In the genomic region with DNA sequence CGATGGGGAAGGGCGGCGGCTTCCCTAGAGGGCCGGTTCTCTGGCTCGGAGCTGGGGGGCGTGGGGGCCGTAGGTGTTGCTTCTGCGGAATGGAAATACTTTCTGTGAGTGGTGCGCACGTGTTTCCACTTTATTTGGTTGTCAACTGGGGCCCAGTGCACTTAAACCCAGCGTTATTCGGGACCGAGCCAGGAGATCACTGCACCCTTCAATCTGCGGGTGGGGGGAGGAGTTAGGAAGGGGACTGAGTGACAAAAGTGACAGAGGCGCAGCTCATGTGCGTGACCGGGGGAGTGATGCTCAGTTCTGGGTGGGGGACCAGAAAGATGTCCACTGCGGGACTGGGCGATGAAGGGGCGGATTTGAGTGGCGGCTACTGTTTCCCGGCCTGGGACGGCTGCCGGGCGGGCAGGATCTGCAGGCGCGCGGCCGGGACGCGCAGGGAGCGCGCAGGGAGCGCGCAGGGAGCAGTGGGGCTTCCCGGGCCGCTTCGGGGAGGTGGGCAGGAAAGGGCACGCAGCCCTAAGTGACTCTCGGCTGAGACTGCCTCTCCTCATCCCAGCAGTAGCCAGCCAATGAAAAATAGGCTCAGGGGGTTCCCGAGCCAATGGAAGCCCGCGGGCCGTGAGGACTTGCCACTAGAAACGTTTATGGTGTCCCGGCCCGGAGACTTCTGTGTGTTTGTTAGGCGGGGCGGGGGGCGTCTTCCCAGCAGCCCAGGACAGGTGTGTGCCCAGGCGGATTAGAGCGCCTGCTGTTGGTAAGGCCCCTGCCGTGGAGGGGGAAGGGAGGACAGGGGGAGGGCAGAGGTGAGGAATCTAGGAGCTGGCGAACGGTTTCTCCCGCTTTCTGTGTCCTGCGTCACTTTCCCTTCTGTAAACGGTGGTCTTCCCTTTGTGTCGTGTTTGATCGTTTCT, we compare ENCODE assay signal across 1 cellular context.
TF ChIP-seq lines count a peak whose summit lies in the region.

No MANE protein-coding gene starts in this region.

TF ChIP-seq in HEK293, 187 proteins besides CTCF, POLR2A, EP300 and RAD21 (continued from another document and continues in another):
- TF ChIP-seq, protein P1, sequence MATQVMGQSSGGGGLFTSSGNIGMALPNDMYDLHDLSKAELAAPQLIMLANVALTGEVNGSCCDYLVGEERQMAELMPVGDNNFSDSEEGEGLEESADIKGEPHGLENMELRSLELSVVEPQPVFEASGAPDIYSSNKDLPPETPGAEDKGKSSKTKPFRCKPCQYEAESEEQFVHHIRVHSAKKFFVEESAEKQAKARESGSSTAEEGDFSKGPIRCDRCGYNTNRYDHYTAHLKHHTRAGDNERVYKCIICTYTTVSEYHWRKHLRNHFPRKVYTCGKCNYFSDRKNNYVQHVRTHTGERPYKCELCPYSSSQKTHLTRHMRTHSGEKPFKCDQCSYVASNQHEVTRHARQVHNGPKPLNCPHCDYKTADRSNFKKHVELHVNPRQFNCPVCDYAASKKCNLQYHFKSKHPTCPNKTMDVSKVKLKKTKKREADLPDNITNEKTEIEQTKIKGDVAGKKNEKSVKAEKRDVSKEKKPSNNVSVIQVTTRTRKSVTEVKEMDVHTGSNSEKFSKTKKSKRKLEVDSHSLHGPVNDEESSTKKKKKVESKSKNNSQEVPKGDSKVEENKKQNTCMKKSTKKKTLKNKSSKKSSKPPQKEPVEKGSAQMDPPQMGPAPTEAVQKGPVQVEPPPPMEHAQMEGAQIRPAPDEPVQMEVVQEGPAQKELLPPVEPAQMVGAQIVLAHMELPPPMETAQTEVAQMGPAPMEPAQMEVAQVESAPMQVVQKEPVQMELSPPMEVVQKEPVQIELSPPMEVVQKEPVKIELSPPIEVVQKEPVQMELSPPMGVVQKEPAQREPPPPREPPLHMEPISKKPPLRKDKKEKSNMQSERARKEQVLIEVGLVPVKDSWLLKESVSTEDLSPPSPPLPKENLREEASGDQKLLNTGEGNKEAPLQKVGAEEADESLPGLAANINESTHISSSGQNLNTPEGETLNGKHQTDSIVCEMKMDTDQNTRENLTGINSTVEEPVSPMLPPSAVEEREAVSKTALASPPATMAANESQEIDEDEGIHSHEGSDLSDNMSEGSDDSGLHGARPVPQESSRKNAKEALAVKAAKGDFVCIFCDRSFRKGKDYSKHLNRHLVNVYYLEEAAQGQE (tag by site-specific recombination; IDR thresholded peaks at IDR 0.05), result no peak
- TF ChIP-seq ZNF571 (tag by site-specific recombination; IDR thresholded peaks at IDR 0.05) (no peak), ZNF701 (tag by site-specific recombination; IDR thresholded peaks at IDR 0.05) (no peak), ZNF114 (tag by site-specific recombination; IDR thresholded peaks at IDR 0.05) (no peak), ZNF626 (tag by site-specific recombination; IDR thresholded peaks at IDR 0.05) (no peak), ZNF791 (tag by site-specific recombination; IDR thresholded peaks at IDR 0.05) (no peak), SCRT2 (tag by site-specific recombination; IDR thresholded peaks at IDR 0.05) (no peak), ZNF76 (tag by site-specific recombination; IDR thresholded peaks at IDR 0.05; ENCODE audit: borderline replicate concordance, low read depth) (0 out of 2 replicates have a peak, but pooled peaks have one; percentile 37), ZNF830 (tag by site-specific recombination; IDR thresholded peaks at IDR 0.05; ENCODE audit: low read depth) (no peak), ZNF843 (tag by site-specific recombination; IDR thresholded peaks at IDR 0.05) (no peak), SCRT1 (tag by site-specific recombination; IDR thresholded peaks at IDR 0.05; ENCODE audit: borderline replicate concordance) (no peak), ZBTB48 (tag by site-specific recombination; IDR thresholded peaks at IDR 0.05) (no peak; the same call in 1 of the 2 replicates), ZNF664 (tag by site-specific recombination; IDR thresholded peaks at IDR 0.05) (no peak), ZBTB21 (tag by site-specific recombination; IDR thresholded peaks at IDR 0.05) (no peak), KLF7 (tag by site-specific recombination; IDR thresholded peaks at IDR 0.05; ENCODE audit: borderline replicate concordance) (0 out of 2 replicates have a peak, but pooled peaks have one; percentile 27), ZNF792 (tag by site-specific recombination; IDR thresholded peaks at IDR 0.05) (no peak), ZNF341 (tag by site-specific recombination; IDR thresholded peaks at IDR 0.05; ENCODE audit: low read depth) (peak; percentile 72), KLF1 (tag by site-specific recombination; IDR thresholded peaks at IDR 0.05) (0 out of 2 replicates have a peak, but pooled peaks have one; percentile 5), ZBTB20 (tag by site-specific recombination; IDR thresholded peaks at IDR 0.05) (peak; percentile 83), ZNF266 (tag by site-specific recombination; IDR thresholded peaks at IDR 0.05; ENCODE audit: low read depth) (no peak), ZNF354C (tag by site-specific recombination; IDR thresholded peaks at IDR 0.05; ENCODE audit: borderline replicate concordance, low read depth) (no peak), ZNF426 (tag by site-specific recombination; IDR thresholded peaks at IDR 0.05) (no peak), ZNF146 (tag by site-specific recombination; IDR thresholded peaks at IDR 0.05) (no peak), ZSCAN16 (tag by site-specific recombination; IDR thresholded peaks at IDR 0.05) (no peak), MZF1 (tag by site-specific recombination; IDR thresholded peaks at IDR 0.05; ENCODE audit: borderline replicate concordance) (no peak), ZNF837 (tag by site-specific recombination; IDR thresholded peaks at IDR 0.05) (no peak), ZNF777 (tag by site-specific recombination; IDR thresholded peaks at IDR 0.05; ENCODE audit: borderline replicate concordance) (peak; percentile 52; the same call in 1 of the 2 replicates), ZBTB1 (tag by site-specific recombination; IDR thresholded peaks at IDR 0.05) (no peak), ZNF48 (tag by site-specific recombination; IDR thresholded peaks at IDR 0.05) (no peak), ZNF292 (tag by site-specific recombination; IDR thresholded peaks at IDR 0.05; ENCODE audit: borderline replicate concordance, low read depth) (no peak), ZNF184 (tag by site-specific recombination; IDR thresholded peaks at IDR 0.05) (no peak), ZNF747 (tag by site-specific recombination; IDR thresholded peaks at IDR 0.05) (no peak), ZFP3 (tag by site-specific recombination; IDR thresholded peaks at IDR 0.05; ENCODE audit: low read depth) (no peak), ZBTB17 (tag by site-specific recombination; IDR thresholded peaks at IDR 0.05) (no peak), ZNF600 (tag by site-specific recombination; IDR thresholded peaks at IDR 0.05) (peak; percentile 78), BCL11B (tag by site-specific recombination; IDR thresholded peaks at IDR 0.05; ENCODE audit: low read depth) (no peak), ZNF473 (tag by site-specific recombination; IDR thresholded peaks at IDR 0.05) (no peak), ZNF555 (tag by site-specific recombination; conservative IDR thresholded peaks at IDR 0.05) (no peak), ZNF623 (tag by site-specific recombination; IDR thresholded peaks at IDR 0.05) (no peak), ZNF621 (tag by site-specific recombination; IDR thresholded peaks at IDR 0.05) (no peak), ZFP37 (tag by site-specific recombination; IDR thresholded peaks at IDR 0.05) (no peak), PRDM1 (tag by site-specific recombination; IDR thresholded peaks at IDR 0.05) (peak; percentile 95), ZNF335 (tag by site-specific recombination; conservative IDR thresholded peaks at IDR 0.05) (peak; percentile 85)
- TF ChIP-seq, protein P2, sequence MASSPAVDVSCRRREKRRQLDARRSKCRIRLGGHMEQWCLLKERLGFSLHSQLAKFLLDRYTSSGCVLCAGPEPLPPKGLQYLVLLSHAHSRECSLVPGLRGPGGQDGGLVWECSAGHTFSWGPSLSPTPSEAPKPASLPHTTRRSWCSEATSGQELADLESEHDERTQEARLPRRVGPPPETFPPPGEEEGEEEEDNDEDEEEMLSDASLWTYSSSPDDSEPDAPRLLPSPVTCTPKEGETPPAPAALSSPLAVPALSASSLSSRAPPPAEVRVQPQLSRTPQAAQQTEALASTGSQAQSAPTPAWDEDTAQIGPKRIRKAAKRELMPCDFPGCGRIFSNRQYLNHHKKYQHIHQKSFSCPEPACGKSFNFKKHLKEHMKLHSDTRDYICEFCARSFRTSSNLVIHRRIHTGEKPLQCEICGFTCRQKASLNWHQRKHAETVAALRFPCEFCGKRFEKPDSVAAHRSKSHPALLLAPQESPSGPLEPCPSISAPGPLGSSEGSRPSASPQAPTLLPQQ (tag by site-specific recombination; IDR thresholded peaks at IDR 0.05), result peak; percentile 95
- TF ChIP-seq, protein P3, sequence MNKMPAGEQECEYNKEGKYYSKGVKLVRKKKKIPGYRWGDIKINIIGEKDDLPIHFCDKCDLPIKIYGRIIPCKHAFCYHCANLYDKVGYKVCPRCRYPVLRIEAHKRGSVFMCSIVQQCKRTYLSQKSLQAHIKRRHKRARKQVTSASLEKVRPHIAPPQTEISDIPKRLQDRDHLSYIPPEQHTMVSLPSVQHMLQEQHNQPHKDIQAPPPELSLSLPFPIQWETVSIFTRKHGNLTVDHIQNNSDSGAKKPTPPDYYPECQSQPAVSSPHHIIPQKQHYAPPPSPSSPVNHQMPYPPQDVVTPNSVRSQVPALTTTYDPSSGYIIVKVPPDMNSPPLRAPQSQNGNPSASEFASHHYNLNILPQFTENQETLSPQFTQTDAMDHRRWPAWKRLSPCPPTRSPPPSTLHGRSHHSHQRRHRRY (tag by site-specific recombination; IDR thresholded peaks at IDR 0.05), result no peak
- TF ChIP-seq, protein P4, sequence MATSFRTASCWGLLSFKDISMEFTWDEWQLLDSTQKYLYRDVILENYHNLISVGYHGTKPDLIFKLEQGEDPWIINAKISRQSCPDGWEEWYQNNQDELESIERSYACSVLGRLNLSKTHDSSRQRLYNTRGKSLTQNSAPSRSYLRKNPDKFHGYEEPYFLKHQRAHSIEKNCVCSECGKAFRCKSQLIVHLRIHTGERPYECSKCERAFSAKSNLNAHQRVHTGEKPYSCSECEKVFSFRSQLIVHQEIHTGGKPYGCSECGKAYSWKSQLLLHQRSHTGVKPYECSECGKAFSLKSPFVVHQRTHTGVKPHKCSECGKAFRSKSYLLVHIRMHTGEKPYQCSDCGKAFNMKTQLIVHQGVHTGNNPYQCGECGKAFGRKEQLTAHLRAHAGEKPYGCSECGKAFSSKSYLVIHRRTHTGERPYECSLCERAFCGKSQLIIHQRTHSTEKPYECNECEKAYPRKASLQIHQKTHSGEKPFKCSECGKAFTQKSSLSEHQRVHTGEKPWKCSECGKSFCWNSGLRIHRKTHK (tag by site-specific recombination; IDR thresholded peaks at IDR 0.05), result no peak
- TF ChIP-seq, protein P5, sequence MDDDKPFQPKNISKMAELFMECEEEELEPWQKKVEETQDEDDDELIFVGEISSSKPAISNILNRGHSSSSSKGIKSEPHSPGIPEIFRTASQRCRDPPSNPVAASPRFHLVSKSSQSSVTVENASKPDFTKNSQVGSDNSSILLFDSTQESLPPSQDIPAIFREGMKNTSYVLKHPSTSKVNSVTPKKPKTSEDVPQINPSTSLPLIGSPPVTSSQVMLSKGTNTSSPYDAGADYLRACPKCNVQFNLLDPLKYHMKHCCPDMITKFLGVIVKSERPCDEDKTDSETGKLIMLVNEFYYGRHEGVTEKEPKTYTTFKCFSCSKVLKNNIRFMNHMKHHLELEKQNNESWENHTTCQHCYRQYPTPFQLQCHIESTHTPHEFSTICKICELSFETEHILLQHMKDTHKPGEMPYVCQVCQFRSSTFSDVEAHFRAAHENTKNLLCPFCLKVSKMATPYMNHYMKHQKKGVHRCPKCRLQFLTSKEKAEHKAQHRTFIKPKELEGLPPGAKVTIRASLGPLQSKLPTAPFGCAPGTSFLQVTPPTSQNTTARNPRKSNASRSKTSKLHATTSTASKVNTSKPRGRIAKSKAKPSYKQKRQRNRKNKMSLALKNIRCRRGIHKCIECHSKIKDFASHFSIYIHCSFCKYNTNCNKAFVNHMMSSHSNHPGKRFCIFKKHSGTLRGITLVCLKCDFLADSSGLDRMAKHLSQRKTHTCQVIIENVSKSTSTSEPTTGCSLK (tag by site-specific recombination; IDR thresholded peaks at IDR 0.05), result no peak
- TF ChIP-seq, protein P6, sequence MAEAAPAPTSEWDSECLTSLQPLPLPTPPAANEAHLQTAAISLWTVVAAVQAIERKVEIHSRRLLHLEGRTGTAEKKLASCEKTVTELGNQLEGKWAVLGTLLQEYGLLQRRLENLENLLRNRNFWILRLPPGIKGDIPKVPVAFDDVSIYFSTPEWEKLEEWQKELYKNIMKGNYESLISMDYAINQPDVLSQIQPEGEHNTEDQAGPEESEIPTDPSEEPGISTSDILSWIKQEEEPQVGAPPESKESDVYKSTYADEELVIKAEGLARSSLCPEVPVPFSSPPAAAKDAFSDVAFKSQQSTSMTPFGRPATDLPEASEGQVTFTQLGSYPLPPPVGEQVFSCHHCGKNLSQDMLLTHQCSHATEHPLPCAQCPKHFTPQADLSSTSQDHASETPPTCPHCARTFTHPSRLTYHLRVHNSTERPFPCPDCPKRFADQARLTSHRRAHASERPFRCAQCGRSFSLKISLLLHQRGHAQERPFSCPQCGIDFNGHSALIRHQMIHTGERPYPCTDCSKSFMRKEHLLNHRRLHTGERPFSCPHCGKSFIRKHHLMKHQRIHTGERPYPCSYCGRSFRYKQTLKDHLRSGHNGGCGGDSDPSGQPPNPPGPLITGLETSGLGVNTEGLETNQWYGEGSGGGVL (tag by site-specific recombination; IDR thresholded peaks at IDR 0.05), result peak; percentile 71
- TF ChIP-seq, protein P7, sequence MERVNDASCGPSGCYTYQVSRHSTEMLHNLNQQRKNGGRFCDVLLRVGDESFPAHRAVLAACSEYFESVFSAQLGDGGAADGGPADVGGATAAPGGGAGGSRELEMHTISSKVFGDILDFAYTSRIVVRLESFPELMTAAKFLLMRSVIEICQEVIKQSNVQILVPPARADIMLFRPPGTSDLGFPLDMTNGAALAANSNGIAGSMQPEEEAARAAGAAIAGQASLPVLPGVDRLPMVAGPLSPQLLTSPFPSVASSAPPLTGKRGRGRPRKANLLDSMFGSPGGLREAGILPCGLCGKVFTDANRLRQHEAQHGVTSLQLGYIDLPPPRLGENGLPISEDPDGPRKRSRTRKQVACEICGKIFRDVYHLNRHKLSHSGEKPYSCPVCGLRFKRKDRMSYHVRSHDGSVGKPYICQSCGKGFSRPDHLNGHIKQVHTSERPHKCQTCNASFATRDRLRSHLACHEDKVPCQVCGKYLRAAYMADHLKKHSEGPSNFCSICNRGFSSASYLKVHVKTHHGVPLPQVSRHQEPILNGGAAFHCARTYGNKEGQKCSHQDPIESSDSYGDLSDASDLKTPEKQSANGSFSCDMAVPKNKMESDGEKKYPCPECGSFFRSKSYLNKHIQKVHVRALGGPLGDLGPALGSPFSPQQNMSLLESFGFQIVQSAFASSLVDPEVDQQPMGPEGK (tag by site-specific recombination; IDR thresholded peaks at IDR 0.05), result peak; percentile 80
- TF ChIP-seq, protein P8, sequence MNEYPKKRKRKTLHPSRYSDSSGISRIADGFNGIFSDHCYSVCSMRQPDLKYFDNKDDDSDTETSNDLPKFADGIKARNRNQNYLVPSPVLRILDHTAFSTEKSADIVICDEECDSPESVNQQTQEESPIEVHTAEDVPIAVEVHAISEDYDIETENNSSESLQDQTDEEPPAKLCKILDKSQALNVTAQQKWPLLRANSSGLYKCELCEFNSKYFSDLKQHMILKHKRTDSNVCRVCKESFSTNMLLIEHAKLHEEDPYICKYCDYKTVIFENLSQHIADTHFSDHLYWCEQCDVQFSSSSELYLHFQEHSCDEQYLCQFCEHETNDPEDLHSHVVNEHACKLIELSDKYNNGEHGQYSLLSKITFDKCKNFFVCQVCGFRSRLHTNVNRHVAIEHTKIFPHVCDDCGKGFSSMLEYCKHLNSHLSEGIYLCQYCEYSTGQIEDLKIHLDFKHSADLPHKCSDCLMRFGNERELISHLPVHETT (tag by site-specific recombination; IDR thresholded peaks at IDR 0.05), result no peak
